1 cellular context compared by ENCODE assay signal in the genomic region with DNA sequence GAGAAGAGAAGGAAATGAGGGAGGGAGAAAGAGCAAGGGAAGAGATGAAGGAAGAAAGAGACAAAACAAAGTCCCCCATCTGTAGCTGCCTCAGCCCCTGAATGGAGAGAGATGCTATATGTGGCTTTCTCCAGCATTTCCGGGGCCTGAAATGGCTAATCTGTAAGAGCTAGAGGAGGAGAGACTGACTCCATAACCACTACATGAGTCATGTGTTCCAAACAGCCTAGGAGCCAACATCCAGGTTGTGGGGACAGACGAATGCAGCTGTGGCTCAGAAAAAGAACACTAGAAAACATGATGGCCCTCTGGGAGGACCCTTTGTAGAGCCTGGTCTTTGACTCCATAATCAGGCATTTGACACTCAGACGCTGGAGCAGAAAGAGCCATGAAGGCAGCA.
TF ChIP-seq lines count a peak whose summit lies in the region.

No MANE protein-coding gene starts in this region.

TF ChIP-seq in K562, 482 proteins besides CTCF, POLR2A, EP300 and RAD21 (continued from another document):
- TF ChIP-seq ARID3A (IDR thresholded peaks at IDR 0.05; ENCODE audit: borderline replicate concordance, low read depth, low read length) (no peak), ZBTB49 (CRISPR knock-in tag; IDR thresholded peaks at IDR 0.05; ENCODE audit: borderline replicate concordance) (no peak), NCOA6 (IDR thresholded peaks at IDR 0.05) (no peak)
- TF ChIP-seq, protein P1, sequence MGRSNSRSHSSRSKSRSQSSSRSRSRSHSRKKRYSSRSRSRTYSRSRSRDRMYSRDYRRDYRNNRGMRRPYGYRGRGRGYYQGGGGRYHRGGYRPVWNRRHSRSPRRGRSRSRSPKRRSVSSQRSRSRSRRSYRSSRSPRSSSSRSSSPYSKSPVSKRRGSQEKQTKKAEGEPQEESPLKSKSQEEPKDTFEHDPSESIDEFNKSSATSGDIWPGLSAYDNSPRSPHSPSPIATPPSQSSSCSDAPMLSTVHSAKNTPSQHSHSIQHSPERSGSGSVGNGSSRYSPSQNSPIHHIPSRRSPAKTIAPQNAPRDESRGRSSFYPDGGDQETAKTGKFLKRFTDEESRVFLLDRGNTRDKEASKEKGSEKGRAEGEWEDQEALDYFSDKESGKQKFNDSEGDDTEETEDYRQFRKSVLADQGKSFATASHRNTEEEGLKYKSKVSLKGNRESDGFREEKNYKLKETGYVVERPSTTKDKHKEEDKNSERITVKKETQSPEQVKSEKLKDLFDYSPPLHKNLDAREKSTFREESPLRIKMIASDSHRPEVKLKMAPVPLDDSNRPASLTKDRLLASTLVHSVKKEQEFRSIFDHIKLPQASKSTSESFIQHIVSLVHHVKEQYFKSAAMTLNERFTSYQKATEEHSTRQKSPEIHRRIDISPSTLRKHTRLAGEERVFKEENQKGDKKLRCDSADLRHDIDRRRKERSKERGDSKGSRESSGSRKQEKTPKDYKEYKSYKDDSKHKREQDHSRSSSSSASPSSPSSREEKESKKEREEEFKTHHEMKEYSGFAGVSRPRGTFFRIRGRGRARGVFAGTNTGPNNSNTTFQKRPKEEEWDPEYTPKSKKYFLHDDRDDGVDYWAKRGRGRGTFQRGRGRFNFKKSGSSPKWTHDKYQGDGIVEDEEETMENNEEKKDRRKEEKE (IDR thresholded peaks at IDR 0.05; ENCODE audit: borderline replicate concordance in 1 of 2, control insufficient read depth in 1 of 2, low read depth in 2 of 2, low read length in 1 of 2), result no peak
